In the genomic region with DNA sequence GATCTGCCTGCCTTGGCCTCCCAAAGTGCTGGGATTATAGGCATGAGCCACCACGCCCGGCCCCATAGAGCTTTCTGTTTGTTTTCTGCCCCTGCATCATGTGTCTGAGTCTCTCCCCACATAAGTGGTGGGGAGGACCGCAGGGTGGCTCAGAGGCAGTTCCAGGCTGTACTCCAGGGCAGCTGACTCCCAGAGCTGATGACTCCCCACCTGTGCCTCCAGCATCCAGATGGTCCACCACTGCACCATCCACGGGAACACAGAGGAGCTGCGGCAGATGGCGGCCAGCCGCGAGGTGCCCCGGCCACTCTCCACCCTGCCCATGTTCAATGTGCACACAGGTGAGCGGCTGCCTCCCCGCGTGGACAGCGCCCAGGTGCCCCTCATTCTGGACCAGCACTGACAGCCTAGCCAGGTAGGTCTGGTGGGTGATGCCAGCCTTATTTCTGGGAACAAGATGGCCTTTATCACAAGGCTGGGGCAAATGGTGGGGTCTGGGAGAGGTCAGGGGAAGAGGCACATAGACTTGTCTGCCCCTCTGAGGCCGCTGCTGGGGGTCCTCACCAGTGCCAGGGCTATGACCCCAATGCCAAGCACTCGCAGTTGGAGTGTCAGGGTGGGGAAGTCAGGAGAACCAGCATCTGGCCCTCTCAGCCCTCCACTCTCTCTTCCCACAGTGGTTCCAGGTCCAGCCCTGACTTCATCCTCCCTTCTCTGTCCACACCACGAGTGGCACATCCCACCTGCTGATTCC, we compare ENCODE assay signal across 18 cellular contexts. TPM values are rescaled to one million over a fixed set of nuclear protein-coding genes. Genes with fewer than 3 reads are reported as not detected.
DNase-seq lines count a peak whose midpoint lies in the region; ATAC-seq and TF ChIP-seq lines count a peak whose summit lies in the region.
"Had no signal": no experiment of that assay in that cellular context is flagged by ENCODE, and none has a peak within 500 bp of the region (broad histone marks: within the 10 kb centered on the region; RNA-seq: fewer than 3 reads in every experiment).

No MANE protein-coding gene starts in this region.

- peak overlapping the region; percentile 83 for H3K14ac ChIP-seq in neuronal stem cell (ENCODE audit: low read length)

- no peaks in the 10 kb centered on the region for H3K79me2 ChIP-seq in mammary epithelial cell (ENCODE audit: insufficient read depth, low read length)

- no peak for TF ChIP-seq CTCF in MCF 10A (IDR thresholded peaks at IDR 0.05; ENCODE audit: unreplicated experiment)
- TF ChIP-seq CTCF in mammary epithelial cell (conservative IDR thresholded peaks at IDR 0.05 in 1 of 2, IDR thresholded peaks at IDR 0.05 in 1 of 2; ENCODE audit: extremely low read depth in 1 of 2, insufficient read depth in 1 of 2, low read depth in 1 of 2, low read length in 2 of 2): no peak
- no peak for TF ChIP-seq CTCF in esophagus muscularis mucosa (IDR thresholded peaks at IDR 0.05)
- TF ChIP-seq CTCF in vagina (IDR thresholded peaks at IDR 0.05): no peak

- H3K27ac ChIP-seq in mammary epithelial cell (ENCODE audit: insufficient read depth, low read depth, low read length) (no peak overlapping the region), esophagus muscularis mucosa (replicated peaks in 1 of 4) (peak overlapping the region; percentile 84 to 96 (median 86)), neuronal stem cell (replicated peaks; ENCODE audit: low read length) (no peak overlapping the region), vagina (peak overlapping the region; percentile 97)
- H3K27ac ChIP-seq: neutrophil had no signal

- dilution Hi-C loops in mammary epithelial cell (cut with HindIII; ENCODE audit: low sequenced_read_pairs): loop anchor here (5.0 kb wide), 2 partner anchors 43 to 117 kb away; a partner anchor contains a TSS

- DNase-seq in MCF 10A (ENCODE audit: unreplicated experiment) (no peak), mammary epithelial cell (no peak), esophagus muscularis mucosa (ENCODE audit: extremely low spot score) (no peak), neuronal stem cell (ENCODE audit: low spot score) (no peak), vagina (ENCODE audit: extremely low spot score in 2 of 2) (no peak), left lobe of liver (ENCODE audit: low spot score) (no peak), C1 segment of cervical spinal cord (lab: John Stamatoyannopoulos, UW) (no peak), amygdala (lab: John Stamatoyannopoulos, UW) (no peak)
- DNase-seq: activated CD4-positive, alpha-beta memory T cell treated with anti-CD3 and anti-CD28 coated beads, Interleukin-2, amount 10 ng/mL, durations not matched to agents 7 days and 5 days; dermis blood vessel endothelial cell; NCI-H1436 treated with DMSO at 0.1 percent for 48 hours; NCI-H510A treated with DMSO at 0.1 percent for 48 hours; PC-3; SK-N-SH; stimulated activated naive CD8-positive, alpha-beta T cell treated with anti-CD3 and anti-CD28 coated beads, Interleukin-15, amount 100 ng/mL, for 72 hours had no signal

- BruUV-seq in MCF 10A (replicated peaks; lab: Mats Ljungman, UMichigan) (no TSS peak), mammary epithelial cell (replicated peaks; lab: Mats Ljungman, UMichigan) (no TSS peak)

- peak overlapping the region; percentile 79 for H2AK5ac ChIP-seq in neuronal stem cell (ENCODE audit: low read depth, low read length)

- H3K4me1 ChIP-seq in mammary epithelial cell (ENCODE audit: insufficient read depth, low read length) (peaks cover 25% of the 10 kb centered on the region), esophagus muscularis mucosa (peaks cover 44 to 71% (median 67%) of the 10 kb centered on the region in 4 donors), neuronal stem cell (ENCODE audit: control insufficient read depth in 2 of 2, insufficient read depth in 1 of 2, low read depth in 1 of 2, low read length in 2 of 2) (peaks cover 16 to 29% of the 10 kb centered on the region in 2 donors), vagina (peaks cover 43% of the 10 kb centered on the region)

- CTCF ChIA-PET in MCF 10A (lab: Yijun Ruan, JAX): interaction anchor here (1.3 to 1.8 kb wide), 4 partner anchors 23 to 186 kb away, joined by 3 to 7 read pairs (median 4); no protein-coding TSS in a partner anchor
- CTCF ChIA-PET in mammary epithelial cell (lab: Charles Lee; ENCODE audit: low non-redundant PET): no interaction called here

- peak overlapping the region; percentile 78 for H2BK5ac ChIP-seq in neuronal stem cell (ENCODE audit: low read length)

- H3K79me1 ChIP-seq in neuronal stem cell (ENCODE audit: low read depth, low read length): peaks cover 2% of the 10 kb centered on the region

- H4K91ac ChIP-seq in neuronal stem cell (ENCODE audit: low read depth, low read length, poor library complexity): peak overlapping the region; percentile 76

- H3K4me2 ChIP-seq in mammary epithelial cell (ENCODE audit: insufficient read depth, low read depth, low read length) (no peak overlapping the region), neuronal stem cell (ENCODE audit: insufficient read depth, low read length, poor library complexity, severe bottlenecking) (no peak overlapping the region)
- H3K4me2 ChIP-seq: SK-N-SH had no signal

- intact Hi-C loops in MCF 10A (cut with micrococcal nuclease): no loop called here
- intact Hi-C loops in mammary epithelial cell (cut with micrococcal nuclease): no loop called here
- intact Hi-C loops in esophagus muscularis mucosa (cut with DNase I): no loop called here
- intact Hi-C loops in vagina (cut with DNase I): no loop called here

- in situ Hi-C loops in mammary epithelial cell (cut with MboI; ENCODE audit: low sequenced_read_pairs in 2 of 2): no loop called here

- peak overlapping the region; percentile 86 for H2BK15ac ChIP-seq in neuronal stem cell (ENCODE audit: low read length)

- no peaks in the 10 kb centered on the region for H3K27me3 Mint-ChIP-seq in MCF 10A (ENCODE audit: insufficient read depth, unreplicated experiment)
- H3K27me3 Mint-ChIP-seq: CD4-positive, alpha-beta memory T cell; stimulated activated naive CD8-positive, alpha-beta T cell treated with anti-CD3 and anti-CD28 coated beads, Interleukin-15, amount 100 ng/mL, for 72 hours had no signal

- H4K8ac ChIP-seq in neuronal stem cell (ENCODE audit: low read depth, low read length): no peak overlapping the region

- TF ChIP-seq POLR2A in esophagus muscularis mucosa (IDR thresholded peaks at IDR 0.05; ENCODE audit: low read depth) (no peak), vagina (IDR thresholded peaks at IDR 0.05) (no peak)

- H3K23ac ChIP-seq in neuronal stem cell (ENCODE audit: low read depth, low read length, poor library complexity): peak overlapping the region; percentile 50

- H3K4me3 Mint-ChIP-seq in MCF 10A (ENCODE audit: unreplicated experiment): no peak overlapping the region
- H3K4me3 Mint-ChIP-seq: activated CD4-positive, alpha-beta memory T cell treated with anti-CD3 and anti-CD28 coated beads, Interleukin-2, amount 10 ng/mL, durations not matched to agents 7 days and 5 days; CD4-positive, alpha-beta memory T cell; stimulated activated naive CD8-positive, alpha-beta T cell treated with anti-CD3 and anti-CD28 coated beads, Interleukin-15, amount 100 ng/mL, for 72 hours had no signal

- TF ChIP-seq EP300 in esophagus muscularis mucosa (IDR thresholded peaks at IDR 0.05): no peak

- H3K4ac ChIP-seq in neuronal stem cell (ENCODE audit: low read length): no peak overlapping the region

- H3K36me3 Mint-ChIP-seq in MCF 10A (ENCODE audit: insufficient read depth, unreplicated experiment): no peaks in the 10 kb centered on the region
- H3K36me3 Mint-ChIP-seq: CD4-positive, alpha-beta memory T cell had no signal

- H3K4me1 Mint-ChIP-seq in MCF 10A (ENCODE audit: insufficient read depth, unreplicated experiment): peaks cover 40% of the 10 kb centered on the region

- H3K9me3 Mint-ChIP-seq in MCF 10A (ENCODE audit: unreplicated experiment): no peaks in the 10 kb centered on the region
- H3K9me3 Mint-ChIP-seq: activated CD4-positive, alpha-beta memory T cell treated with anti-CD3 and anti-CD28 coated beads, Interleukin-2, amount 10 ng/mL, durations not matched to agents 7 days and 5 days; CD4-positive, alpha-beta memory T cell; stimulated activated naive CD8-positive, alpha-beta T cell treated with anti-CD3 and anti-CD28 coated beads, Interleukin-15, amount 100 ng/mL, for 72 hours had no signal

- peak overlapping the region; percentile 93 for H2BK12ac ChIP-seq in neuronal stem cell (ENCODE audit: low read length)

- H2BK120ac ChIP-seq in neuronal stem cell (ENCODE audit: low read depth, low read length): no peak overlapping the region

- no peaks in the 10 kb centered on the region for H3K9me3 ChIP-seq in mammary epithelial cell (replicated peaks; ENCODE audit: insufficient read depth, low read length)
- H3K9me3 ChIP-seq in esophagus muscularis mucosa: no peaks in the 10 kb centered on the region
- no peaks in the 10 kb centered on the region for H3K9me3 ChIP-seq in neuronal stem cell (replicated peaks in 1 of 2; ENCODE audit: control insufficient read depth in 2 of 2, insufficient read depth in 1 of 2, low read depth in 1 of 2, low read length in 2 of 2)
- H3K9me3 ChIP-seq in vagina: no peaks in the 10 kb centered on the region
- H3K9me3 ChIP-seq: neutrophil, SK-N-SH had no signal

- no peak overlapping the region for H3K4me3 ChIP-seq in mammary epithelial cell (replicated peaks in 1 of 3; ENCODE audit: insufficient read depth in 1 of 3, low read depth in 2 of 3, low read length in 3 of 3)
- H3K4me3 ChIP-seq in esophagus muscularis mucosa: no peak overlapping the region
- H3K4me3 ChIP-seq in neuronal stem cell (ENCODE audit: low read length in 2 of 2): no peak overlapping the region
- H3K4me3 ChIP-seq in vagina: no peak overlapping the region

- H4K20me1 ChIP-seq in mammary epithelial cell (ENCODE audit: insufficient read depth, low read length): no peaks in the 10 kb centered on the region

- H3K27ac Mint-ChIP-seq in MCF 10A (ENCODE audit: low read depth, unreplicated experiment): peak overlapping the region; percentile 23
- H3K27ac Mint-ChIP-seq: activated CD4-positive, alpha-beta memory T cell treated with anti-CD3 and anti-CD28 coated beads, Interleukin-2, amount 10 ng/mL, durations not matched to agents 7 days and 5 days; CD4-positive, alpha-beta memory T cell; stimulated activated naive CD8-positive, alpha-beta T cell treated with anti-CD3 and anti-CD28 coated beads, Interleukin-15, amount 100 ng/mL, for 72 hours had no signal

- H2AFZ ChIP-seq in mammary epithelial cell (ENCODE audit: low read depth, low read length) (no peak overlapping the region), neuronal stem cell (ENCODE audit: low read length) (no peak overlapping the region)

- no peak for ATAC-seq in left lobe of liver
- ATAC-seq: PC-3; stimulated activated naive CD8-positive, alpha-beta T cell treated with anti-CD3 and anti-CD28 coated beads, Interleukin-15, amount 100 ng/mL, for 72 hours had no signal

- POLR2A ChIA-PET in MCF 10A (lab: Yijun Ruan, JAX): no interaction called here

- WGBS in mammary epithelial cell (ENCODE audit: low coverage, missing lambda C conversion rate): 88% methylated on average over 11 of the region's 16 CpGs
- WGBS in esophagus muscularis mucosa: 84% methylated on average over 4 of the region's 16 CpGs
- no CpG with 5 or more reads among the region's 16 CpGs for WGBS in neuronal stem cell (ENCODE audit: extremely low coverage in 2 of 2, insufficient read length in 2 of 2, insufficient replicate concordance in 1 of 2), 2 donors

- H3K9ac ChIP-seq in mammary epithelial cell (ENCODE audit: insufficient read depth, low read length): no peak overlapping the region
- no peak overlapping the region for H3K9ac ChIP-seq in neuronal stem cell (ENCODE audit: low read depth, low read length, poor library complexity)
- H3K9ac ChIP-seq: SK-N-SH had no signal

- H3K36me3 ChIP-seq in mammary epithelial cell (ENCODE audit: insufficient read depth, low read length): no peaks in the 10 kb centered on the region
- peaks cover 0 to 23% (median 9%) of the 10 kb centered on the region in 4 donors for H3K36me3 ChIP-seq in esophagus muscularis mucosa
- H3K36me3 ChIP-seq in neuronal stem cell (replicated peaks in 1 of 2; ENCODE audit: control insufficient read depth in 2 of 2, insufficient read depth in 2 of 2, low read length in 2 of 2): no peaks in the 10 kb centered on the region
- H3K36me3 ChIP-seq in vagina: no peaks in the 10 kb centered on the region
- H3K36me3 ChIP-seq: neutrophil had no signal

- H3K18ac ChIP-seq in neuronal stem cell (ENCODE audit: low read length): peak overlapping the region; percentile 68

- H3K27me3 ChIP-seq in mammary epithelial cell (ENCODE audit: insufficient read depth, low read length) (no peaks in the 10 kb centered on the region), esophagus muscularis mucosa (no peaks in the 10 kb centered on the region), neuronal stem cell (ENCODE audit: control insufficient read depth in 3 of 3, insufficient read depth in 3 of 3, low read depth in 1 of 3, low read length in 3 of 3) (no peaks in the 10 kb centered on the region), vagina (no peaks in the 10 kb centered on the region)
- H3K27me3 ChIP-seq: neutrophil had no signal

RNA-seq across cellular contexts. Expression of a gene that starts 9.4 kb away (rescaled TPM):
- not detected in 2 replicates for total RNA-seq in MCF 10A (2022)
- not detected for total RNA-seq in mammary epithelial cell
- polyA plus RNA-seq in mammary epithelial cell: not detected
- polyA minus RNA-seq in mammary epithelial cell: not detected
- total RNA-seq in esophagus muscularis mucosa: 100 to 1,000 TPM in 1 of 4 donors, 10 to 100 TPM in 3; 72.7 to 145 (median 82.8) TPM
- polyA plus RNA-seq in neuronal stem cell (2013, experiment 1 of 2): 0.57 TPM
- polyA plus RNA-seq in neuronal stem cell (2013, experiment 2 of 2): 0.35 TPM
- total RNA-seq in vagina: 2.2 TPM
- 1.0 TPM for total RNA-seq in left lobe of liver
- total RNA-seq: CD4-positive, alpha-beta memory T cell; dermis blood vessel endothelial cell; lung microvascular endothelial cell; PC-3 had no signal
- polyA plus RNA-seq: CD4-positive, alpha-beta memory T cell; SK-N-SH had no signal

RNA-seq across cellular contexts. Expression of a gene that starts 24.7 kb away (rescaled TPM):
- 33.4 and 34.8 TPM in 2 replicates for total RNA-seq in MCF 10A (2022)
- 10 to 100 TPM; 19.5 to 46.7 TPM for total RNA-seq in mammary epithelial cell
- 13.7 TPM for polyA plus RNA-seq in mammary epithelial cell
- 19.9 TPM for polyA minus RNA-seq in mammary epithelial cell
- total RNA-seq in esophagus muscularis mucosa: 10 to 100 TPM; 20.2 to 46.3 (median 37.5) TPM
- polyA plus RNA-seq in neuronal stem cell (2013, experiment 1 of 2): 19.8 TPM
- polyA plus RNA-seq in neuronal stem cell (2013, experiment 2 of 2): 19.4 TPM
- total RNA-seq in vagina: 37.6 TPM
- total RNA-seq in left lobe of liver: 18.1 TPM

RNA-seq across cellular contexts. Expression of a gene that starts 26.2 kb away (rescaled TPM):
- 3.4 and 4.5 TPM in 2 replicates for total RNA-seq in MCF 10A (2022)
- total RNA-seq in mammary epithelial cell: 10 to 100 TPM in 1 of 2 donors, 1 to 10 TPM in 1; 9.2 to 14.2 TPM
- polyA plus RNA-seq in mammary epithelial cell: 1.8 TPM
- polyA minus RNA-seq in mammary epithelial cell: 11.4 TPM
- 100 to 1,000 TPM in 1 of 4 donors, 10 to 100 TPM in 3; 20.7 to 123 (median 41.5) TPM for total RNA-seq in esophagus muscularis mucosa
- polyA plus RNA-seq in neuronal stem cell (2013, experiment 1 of 2): 17.9 TPM
- 18.4 TPM for polyA plus RNA-seq in neuronal stem cell (2013, experiment 2 of 2)
- 171 TPM for total RNA-seq in vagina
- 19.3 TPM for total RNA-seq in left lobe of liver
- polyA plus RNA-seq: CD4-positive, alpha-beta memory T cell had no signal

RNA-seq across cellular contexts. Expression of a gene that starts 45.3 kb away (rescaled TPM):
- total RNA-seq in MCF 10A (2022): 0.09 TPM in 1 of 2 replicates, not detected in the other
- under 1 TPM; 0.12 to 0.33 TPM for total RNA-seq in mammary epithelial cell
- polyA plus RNA-seq in mammary epithelial cell: 0.05 TPM
- 0.98 TPM for polyA minus RNA-seq in mammary epithelial cell
- 1 to 10 TPM in 3 of 4 donors, under 1 TPM in 1; 0.98 to 1.8 (median 1.5) TPM for total RNA-seq in esophagus muscularis mucosa
- 31.6 TPM for polyA plus RNA-seq in neuronal stem cell (2013, experiment 1 of 2)
- 33.4 TPM for polyA plus RNA-seq in neuronal stem cell (2013, experiment 2 of 2)
- total RNA-seq in vagina: 4.4 TPM
- 1.9 TPM for total RNA-seq in left lobe of liver

Comparison
In these comparisons a context has a peak if more than half of its experiments do, and no peak if none do; other contexts are left out.
1. H3K27ac ChIP-seq: peak in esophagus muscularis mucosa (4 of 4) and vagina (single experiment); none in mammary epithelial cell (single experiment) and neuronal stem cell (single experiment).
2. RNA of a gene that starts 9.4 kb away (total RNA-seq): 72.7 to 145 TPM in esophagus muscularis mucosa; 2.2 TPM in vagina (single experiment), 1.0 TPM in left lobe of liver (single experiment), not detected in MCF 10A and not detected in mammary epithelial cell; every median in the first group is over 10 times any median in the second.